ENCODE assay signal across 17 cellular contexts in the genomic region with DNA sequence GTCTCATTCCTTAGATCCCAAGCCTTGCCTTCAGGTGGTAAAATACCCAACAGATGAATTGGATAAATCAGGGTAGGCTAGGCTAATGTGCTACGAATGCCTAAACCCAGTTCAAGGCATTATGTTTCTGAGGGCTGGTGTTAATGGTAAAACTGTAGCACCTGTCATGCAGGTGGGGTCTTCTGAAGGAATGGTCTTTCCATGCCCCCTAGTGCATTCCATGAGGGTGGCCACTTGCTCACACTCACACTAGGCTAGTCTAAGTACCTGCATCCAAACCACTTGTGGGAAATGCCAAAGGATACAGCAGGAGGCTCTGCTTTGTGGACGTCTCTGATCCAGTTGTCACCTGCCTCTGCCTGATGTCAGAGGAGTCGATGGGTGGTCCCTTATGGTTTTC.
"Had no signal": no experiment of that assay in that cellular context is flagged by ENCODE, and none has a peak within 500 bp of the region (broad histone marks: within the 10 kb centered on the region; RNA-seq: fewer than 3 reads in every experiment).

No MANE protein-coding gene starts in this region.

- DNase-seq: activated CD4-positive, alpha-beta T cell treated with anti-CD3 and anti-CD28 coated beads, Interleukin-2, amount 50 U/mL, for 4 hours; activated CD8-positive, alpha-beta memory T cell treated with anti-CD3 and anti-CD28 coated beads, Interleukin-2, amount 50 U/mL, for 4 hours; brain microvascular endothelial cell; cerebellar nuclear complex; dermis blood vessel endothelial cell; lower lobe of right lung; midbrain; retina; trophoblast cell had no signal

- H3K9me3 ChIP-seq: lower lobe of right lung, neutrophil had no signal

- H3K27ac Mint-ChIP-seq: activated naive CD4-positive, alpha-beta T cell treated with anti-CD3 and anti-CD28 coated beads, Interleukin-2, amount 50 U/mL, for 24 hours; T-helper 2 cell treated with Interferon-gamma antibody and Interleukin-4, amounts not matched to agents 5 μg/mL and 100 μg/mL, for 36 hours had no signal

- H3K27ac ChIP-seq: brain microvascular endothelial cell, lower lobe of right lung, neutrophil, skin epidermis had no signal

- H3K4me1 ChIP-seq: lower lobe of right lung had no signal

- H3K4me3 ChIP-seq: lower lobe of right lung, skin epidermis had no signal

- H3K9me3 Mint-ChIP-seq: activated naive CD4-positive, alpha-beta T cell treated with anti-CD3 and anti-CD28 coated beads, Interleukin-2, amount 50 U/mL, for 24 hours; activated T-helper 1 cell treated with anti-CD3 and anti-CD28 coated beads, Interleukin-12 subunit alpha, Interleukin-12 subunit beta, Interleukin-2, Interleukin-4 antibody, amounts not matched to agents 30 ng/mL and 10 ng/mL and 1 ng/mL, durations not matched to agents 14 hours and 24 hours and 36 hours; T-helper 2 cell treated with Interferon-gamma antibody and Interleukin-4, amounts not matched to agents 5 μg/mL and 100 μg/mL, for 36 hours had no signal

- H3K27me3 ChIP-seq: brain microvascular endothelial cell, neutrophil had no signal

- FAIRE-seq: endometrium had no signal

- H3K27me3 Mint-ChIP-seq: activated naive CD4-positive, alpha-beta T cell treated with anti-CD3 and anti-CD28 coated beads, Interleukin-2, amount 50 U/mL, for 24 hours had no signal

- H3K4me3 Mint-ChIP-seq: activated naive CD4-positive, alpha-beta T cell treated with anti-CD3 and anti-CD28 coated beads, Interleukin-2, amount 50 U/mL, for 24 hours; activated T-helper 1 cell treated with anti-CD3 and anti-CD28 coated beads, Interleukin-12 subunit alpha, Interleukin-12 subunit beta, Interleukin-2, Interleukin-4 antibody, amounts not matched to agents 30 ng/mL and 10 ng/mL and 1 ng/mL, durations not matched to agents 14 hours and 24 hours and 36 hours; T-helper 2 cell treated with Interferon-gamma antibody and Interleukin-4, amounts not matched to agents 5 μg/mL and 100 μg/mL, for 36 hours had no signal

- ATAC-seq: activated CD4-positive, CD25-positive, alpha-beta regulatory T cell treated with anti-CD3 and anti-CD28 coated beads, Interleukin-2, amount 50 U/mL, for 24 hours; esophagus mucosa; lower lobe of right lung had no signal
